ENCODE assay signal across 9 cellular contexts in the genomic region with DNA sequence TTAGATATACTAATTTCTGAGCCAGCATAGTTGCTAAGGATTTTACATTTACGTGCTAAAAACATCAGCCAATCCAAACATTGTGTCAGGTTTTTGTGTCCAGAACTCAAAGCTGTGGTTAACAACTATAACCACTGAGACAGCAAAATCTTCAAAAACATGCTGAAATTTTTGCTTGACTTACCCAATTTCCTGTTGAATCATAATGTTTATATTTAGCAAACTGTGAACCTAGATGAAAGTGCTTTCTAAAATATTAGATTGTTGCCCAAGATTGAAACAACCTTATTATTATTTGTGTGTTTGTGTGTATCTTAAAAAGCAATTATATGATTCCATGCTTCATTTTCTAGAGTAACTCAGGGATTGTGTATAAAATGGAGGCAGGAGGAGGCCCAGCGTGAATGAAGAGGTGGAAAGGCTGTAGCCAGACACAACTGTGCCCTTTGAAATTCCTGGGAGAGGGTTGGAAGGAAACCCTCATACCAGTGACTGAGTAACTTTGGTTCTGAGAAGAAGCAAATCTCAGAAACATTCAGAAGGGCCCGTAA. TPM values are rescaled to one million over a fixed set of nuclear protein-coding genes. Genes with fewer than 3 reads are reported as not detected.
DNase-seq lines count a peak whose midpoint lies in the region; ATAC-seq and TF ChIP-seq lines count a peak whose summit lies in the region.
"Had no signal": no experiment of that assay in that cellular context is flagged by ENCODE, and none has a peak within 500 bp of the region (broad histone marks: within the 10 kb centered on the region; RNA-seq: fewer than 3 reads in every experiment).

No MANE protein-coding gene starts in this region.

- H3K4me3 Mint-ChIP-seq in activated T-helper 17 cell treated with anti-CD3 and anti-CD28 coated beads, Interleukin-2, amount 50 U/mL, for 72 hours, result peak overlapping the region; percentile 73
- peak overlapping the region; percentile 78 to 92 (median 89) for H3K4me3 Mint-ChIP-seq in immature natural killer cell

- H3K4me1 Mint-ChIP-seq in activated T-helper 17 cell treated with anti-CD3 and anti-CD28 coated beads, Interleukin-2, amount 50 U/mL, for 72 hours, result peaks cover 21% of the 10 kb centered on the region
- peaks cover 52 to 72% of the 10 kb centered on the region in 2 donors for H3K4me1 Mint-ChIP-seq in immature natural killer cell

- no peak overlapping the region for H3K4me3 ChIP-seq in vagina
- H3K4me3 ChIP-seq: cardiac muscle cell had no signal

- H3K36me3 Mint-ChIP-seq in activated T-helper 17 cell treated with anti-CD3 and anti-CD28 coated beads, Interleukin-2, amount 50 U/mL, for 72 hours (ENCODE audit: low read depth), result no peaks in the 10 kb centered on the region
- H3K36me3 Mint-ChIP-seq in immature natural killer cell, result peaks cover 0 to 4% (median 4%) of the 10 kb centered on the region in 3 donors

- no peaks in the 10 kb centered on the region for H3K9me3 ChIP-seq in vagina

- no peaks in the 10 kb centered on the region for H3K9me3 Mint-ChIP-seq in activated T-helper 17 cell treated with anti-CD3 and anti-CD28 coated beads, Interleukin-2, amount 50 U/mL, for 72 hours
- no peaks in the 10 kb centered on the region for H3K9me3 Mint-ChIP-seq in immature natural killer cell

- H3K27ac Mint-ChIP-seq in activated T-helper 17 cell treated with anti-CD3 and anti-CD28 coated beads, Interleukin-2, amount 50 U/mL, for 72 hours, result peak overlapping the region; percentile 93
- peak overlapping the region; percentile 93 to 100 (median 98) for H3K27ac Mint-ChIP-seq in immature natural killer cell

- H3K36me3 ChIP-seq in vagina, result no peaks in the 10 kb centered on the region
- H3K36me3 ChIP-seq: cardiac muscle cell had no signal

- DNase-seq in AG08396 (ENCODE audit: low spot score) (peak; percentile 52), immature natural killer cell (peak; percentile 80 to 81 (median 81)), vagina (ENCODE audit: extremely low spot score in 2 of 2) (no peak), NCI-H774 (lab: John Stamatoyannopoulos, UW) (no peak)
- DNase-seq in stimulated activated CD4-positive, alpha-beta T cell treated with anti-CD3 and anti-CD28 coated beads, Interleukin-1b, Interleukin-23, amount 100 ng/mL, for 48 hours, result no peak

- peak overlapping the region; percentile 45 for H3K27ac ChIP-seq in vagina
- H3K27ac ChIP-seq: cardiac muscle cell had no signal

- peak; percentile 53 for ATAC-seq in HG03108 (IDR thresholded peaks at IDR 0.05; ENCODE audit: unreplicated experiment)
- ATAC-seq in activated T-helper 17 cell treated with anti-CD3 and anti-CD28 coated beads, Interleukin-2, amount 50 U/mL, for 72 hours (replicated peaks), result peak; percentile 81
- no peak for ATAC-seq in GM21723 (IDR thresholded peaks at IDR 0.05; ENCODE audit: unreplicated experiment)

- intact Hi-C loops in vagina (cut with DNase I), result no loop called here

- TF ChIP-seq CTCF in vagina (IDR thresholded peaks at IDR 0.05), result no peak

- H3K27me3 ChIP-seq in vagina, result no peaks in the 10 kb centered on the region
- H3K27me3 ChIP-seq: cardiac muscle cell had no signal

- TF ChIP-seq POLR2A in vagina (IDR thresholded peaks at IDR 0.05), result no peak

- no peaks in the 10 kb centered on the region for H3K27me3 Mint-ChIP-seq in activated T-helper 17 cell treated with anti-CD3 and anti-CD28 coated beads, Interleukin-2, amount 50 U/mL, for 72 hours
- H3K27me3 Mint-ChIP-seq in immature natural killer cell (ENCODE audit: low read depth in 3 of 3), result peaks cover 0 to 2% (median 1%) of the 10 kb centered on the region in 3 donors

- peaks cover 14% of the 10 kb centered on the region for H3K4me1 ChIP-seq in vagina

RNA-seq across cellular contexts. Expression of a gene that starts 48.0 kb away (rescaled TPM):
- 1 to 10 TPM; 2.9 to 5.7 TPM for total RNA-seq in activated T-helper 17 cell treated with anti-CD3 and anti-CD28 coated beads, Interleukin-2, amount 50 U/mL, for 72 hours
- 1 to 10 TPM; 4.0 to 8.5 (median 4.2) TPM for polyA plus RNA-seq in immature natural killer cell
- total RNA-seq in vagina, result 11.5 TPM

Comparison
In these comparisons a context has a peak if more than half of its experiments do, and no peak if none do; other contexts are left out.
1. DNase-seq: peak in AG08396 (single experiment) and immature natural killer cell (3 of 3); none in vagina (0 of 2), stimulated activated CD4-positive, alpha-beta T cell treated with anti-CD3 and anti-CD28 coated beads, Interleukin-1b, Interleukin-23, amount 100 ng/mL, for 48 hours (single experiment) and NCI-H774 (single experiment).